Comparison of ENCODE assay signal across 1 cellular context in the genomic region with DNA sequence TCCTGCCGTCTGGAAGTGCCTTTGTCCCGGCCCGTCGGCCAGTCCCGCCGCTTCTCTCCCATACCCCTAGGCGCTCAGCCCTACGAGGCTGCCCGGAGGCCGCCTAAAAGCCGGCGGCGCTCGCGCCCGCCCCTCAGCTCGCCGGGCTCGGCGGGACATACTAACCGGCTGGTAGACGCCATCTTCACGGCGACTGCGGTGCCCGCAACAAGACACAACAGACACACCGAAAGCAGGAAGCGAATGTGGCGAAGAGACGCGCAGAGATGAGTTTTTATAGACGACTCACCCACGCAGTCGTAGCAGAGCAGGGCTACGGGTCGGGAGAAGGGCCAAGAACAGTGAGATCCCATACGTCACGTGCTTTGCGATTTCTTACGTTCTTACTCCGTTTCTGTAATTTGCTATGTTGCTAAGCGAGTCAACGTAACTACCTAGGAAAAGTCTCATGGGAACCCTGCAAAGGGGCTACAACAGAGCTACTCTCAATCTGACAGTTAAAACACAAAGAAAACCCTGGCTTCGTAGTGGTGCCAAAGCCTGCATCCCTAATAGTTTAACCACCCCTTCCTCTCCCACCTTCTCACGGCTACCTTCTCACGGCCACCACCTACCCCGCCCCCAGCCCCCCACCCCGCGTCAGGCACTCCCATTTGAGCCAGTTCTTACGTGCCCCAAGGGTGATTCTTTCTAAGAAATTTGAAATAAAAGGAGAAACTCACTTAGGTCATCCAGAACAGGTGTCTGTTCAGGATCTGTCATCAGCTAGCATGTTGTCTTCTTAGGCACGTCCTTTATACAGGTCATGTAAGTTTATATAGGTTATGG.
TF ChIP-seq lines count a peak whose summit lies in the region.

A gene with protein sequence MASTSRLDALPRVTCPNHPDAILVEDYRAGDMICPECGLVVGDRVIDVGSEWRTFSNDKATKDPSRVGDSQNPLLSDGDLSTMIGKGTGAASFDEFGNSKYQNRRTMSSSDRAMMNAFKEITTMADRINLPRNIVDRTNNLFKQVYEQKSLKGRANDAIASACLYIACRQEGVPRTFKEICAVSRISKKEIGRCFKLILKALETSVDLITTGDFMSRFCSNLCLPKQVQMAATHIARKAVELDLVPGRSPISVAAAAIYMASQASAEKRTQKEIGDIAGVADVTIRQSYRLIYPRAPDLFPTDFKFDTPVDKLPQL (minus strand): TSS at position 250 of the 828 bp plus-strand sequence. CDS start 68 bp downstream, at position 182.

TF ChIP-seq in HepG2, 621 proteins besides CTCF, POLR2A, EP300 and RAD21 (continued from another document and continues in another):
- TF ChIP-seq ZNF18 (CRISPR knock-in tag; IDR thresholded peaks at IDR 0.05; ENCODE audit: insufficient replicate concordance) (peak; percentile 61), KLF13 (CRISPR knock-in tag; IDR thresholded peaks at IDR 0.05) (no peak), YEATS2 (CRISPR knock-in tag; IDR thresholded peaks at IDR 0.05; ENCODE audit: borderline replicate concordance) (peak; percentile 82; the same call in 1 of the 2 replicates), PHF5A (CRISPR knock-in tag; IDR thresholded peaks at IDR 0.05; ENCODE audit: low read depth, unreplicated experiment) (no peak), RFX3 (CRISPR knock-in tag; IDR thresholded peaks at IDR 0.05) (no peak), SAFB2 (CRISPR knock-in tag; IDR thresholded peaks at IDR 0.05; ENCODE audit: borderline replicate concordance, low read depth) (no peak; the same call in 1 of the 2 replicates), ZNF331 (CRISPR knock-in tag; IDR thresholded peaks at IDR 0.05) (peak; percentile 93), SMARCE1 (IDR thresholded peaks at IDR 0.05; ENCODE audit: borderline replicate concordance) (no peak), ZNF446 (CRISPR knock-in tag; IDR thresholded peaks at IDR 0.05) (peak; percentile 74; the same call in 1 of the 2 replicates), SOX6 (IDR thresholded peaks at IDR 0.05) (no peak), SOX6 (CRISPR knock-in tag; IDR thresholded peaks at IDR 0.05) (no peak; the same call in none of the 2 replicates), ZNF660 (CRISPR knock-in tag; IDR thresholded peaks at IDR 0.05; ENCODE audit: borderline replicate concordance, low read depth) (no peak), MXD1 (CRISPR knock-in tag; IDR thresholded peaks at IDR 0.05) (peak; percentile 68; the same call in 1 of the 2 replicates), ZNF460 (CRISPR knock-in tag; IDR thresholded peaks at IDR 0.05; ENCODE audit: borderline replicate concordance) (no peak), FOXA1 (IDR thresholded peaks at IDR 0.05) (no peak), FOXA1 (CRISPR knock-in tag; IDR thresholded peaks at IDR 0.05) (peak; percentile 31; the same call in 1 of the 2 replicates), SMAD9 (CRISPR knock-in tag; IDR thresholded peaks at IDR 0.05) (no peak), ZSCAN29 (CRISPR knock-in tag; conservative IDR thresholded peaks at IDR 0.05) (peak; percentile 86), GTF2F1 (IDR thresholded peaks at IDR 0.05; ENCODE audit: low read length) (peak; percentile 73; the same call in 1 of the 2 replicates), ZBTB8A (CRISPR knock-in tag; IDR thresholded peaks at IDR 0.05; ENCODE audit: borderline replicate concordance, low read depth) (no peak), ZNF367 (CRISPR knock-in tag; IDR thresholded peaks at IDR 0.05; ENCODE audit: borderline replicate concordance) (no peak), NAIF1 (CRISPR knock-in tag; IDR thresholded peaks at IDR 0.05; ENCODE audit: borderline replicate concordance) (peak; percentile 98), ZNF234 (CRISPR knock-in tag; conservative IDR thresholded peaks at IDR 0.05) (no peak), ZNF235 (CRISPR knock-in tag; IDR thresholded peaks at IDR 0.05; ENCODE audit: borderline replicate concordance) (peak; percentile 83; the same call in 1 of the 2 replicates), MEF2D (CRISPR knock-in tag; IDR thresholded peaks at IDR 0.05) (peak; percentile 68), ZBTB10 (CRISPR knock-in tag; IDR thresholded peaks at IDR 0.05; ENCODE audit: borderline replicate concordance) (no peak; the same call in 1 of the 2 replicates), ZNF780A (CRISPR knock-in tag; IDR thresholded peaks at IDR 0.05) (no peak), AGO2 (optimal IDR thresholded peaks at IDR 0.05; ENCODE audit: low read depth, low read length) (peak; percentile 69), BCL3 (CRISPR knock-in tag; IDR thresholded peaks at IDR 0.05) (no peak), MXD4 (CRISPR knock-in tag; IDR thresholded peaks at IDR 0.05) (peak; percentile 77), ARID2 (CRISPR knock-in tag; IDR thresholded peaks at IDR 0.05; ENCODE audit: borderline replicate concordance) (no peak), ZNF292 (CRISPR knock-in tag; IDR thresholded peaks at IDR 0.05; ENCODE audit: borderline replicate concordance, low read depth) (peak; percentile 30; the same call in 1 of the 2 replicates), FOSL2 (CRISPR knock-in tag; IDR thresholded peaks at IDR 0.05) (peak; percentile 75), SRSF4 (IDR thresholded peaks at IDR 0.05; ENCODE audit: low read depth, low read length, poor library complexity, severe bottlenecking) (no peak), HNRNPUL1 (IDR thresholded peaks at IDR 0.05; ENCODE audit: low read depth, low read length) (no peak), ZBTB20 (CRISPR knock-in tag; IDR thresholded peaks at IDR 0.05; ENCODE audit: borderline replicate concordance, low read depth) (peak; percentile 84; the same call in 1 of the 2 replicates), ZNF670 (CRISPR knock-in tag; IDR thresholded peaks at IDR 0.05; ENCODE audit: borderline replicate concordance) (no peak; the same call in 1 of the 2 replicates), THAP11 (CRISPR knock-in tag; IDR thresholded peaks at IDR 0.05) (peak; percentile 95), CREM (IDR thresholded peaks at IDR 0.05) (peak; percentile 96), CREM (CRISPR knock-in tag; IDR thresholded peaks at IDR 0.05) (peak; percentile 50; the same call in 1 of the 2 replicates), XRCC5 (optimal IDR thresholded peaks at IDR 0.05; ENCODE audit: low read length) (no peak), BRD4 (CRISPR knock-in tag; IDR thresholded peaks at IDR 0.05) (0 out of 2 replicates have a peak, but pooled peaks have one; percentile 34)
- TF ChIP-seq, protein P1, sequence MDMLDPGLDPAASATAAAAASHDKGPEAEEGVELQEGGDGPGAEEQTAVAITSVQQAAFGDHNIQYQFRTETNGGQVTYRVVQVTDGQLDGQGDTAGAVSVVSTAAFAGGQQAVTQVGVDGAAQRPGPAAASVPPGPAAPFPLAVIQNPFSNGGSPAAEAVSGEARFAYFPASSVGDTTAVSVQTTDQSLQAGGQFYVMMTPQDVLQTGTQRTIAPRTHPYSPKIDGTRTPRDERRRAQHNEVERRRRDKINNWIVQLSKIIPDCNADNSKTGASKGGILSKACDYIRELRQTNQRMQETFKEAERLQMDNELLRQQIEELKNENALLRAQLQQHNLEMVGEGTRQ (IDR thresholded peaks at IDR 0.05; ENCODE audit: low read depth, low read length), result peak; percentile 73
- TF ChIP-seq, protein P1 (CRISPR knock-in tag; IDR thresholded peaks at IDR 0.05; ENCODE audit: borderline replicate concordance), result peak; percentile 73
- TF ChIP-seq, protein P2, sequence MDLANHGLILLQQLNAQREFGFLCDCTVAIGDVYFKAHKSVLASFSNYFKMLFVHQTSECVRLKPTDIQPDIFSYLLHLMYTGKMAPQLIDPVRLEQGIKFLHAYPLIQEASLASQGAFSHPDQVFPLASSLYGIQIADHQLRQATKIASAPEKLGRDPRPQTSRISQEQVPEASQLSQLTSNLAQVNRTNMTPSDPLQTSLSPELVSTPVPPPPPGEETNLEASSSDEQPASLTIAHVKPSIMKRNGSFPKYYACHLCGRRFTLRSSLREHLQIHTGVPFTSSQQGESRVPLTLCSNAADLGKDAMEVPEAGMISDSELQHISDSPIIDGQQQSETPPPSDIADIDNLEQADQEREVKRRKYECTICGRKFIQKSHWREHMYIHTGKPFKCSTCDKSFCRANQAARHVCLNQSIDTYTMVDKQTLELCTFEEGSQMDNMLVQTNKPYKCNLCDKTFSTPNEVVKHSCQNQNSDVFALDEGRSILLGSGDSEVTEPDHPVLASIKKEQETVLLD (CRISPR knock-in tag; IDR thresholded peaks at IDR 0.05; ENCODE audit: low read depth), result no peak
- TF ChIP-seq, protein P3, sequence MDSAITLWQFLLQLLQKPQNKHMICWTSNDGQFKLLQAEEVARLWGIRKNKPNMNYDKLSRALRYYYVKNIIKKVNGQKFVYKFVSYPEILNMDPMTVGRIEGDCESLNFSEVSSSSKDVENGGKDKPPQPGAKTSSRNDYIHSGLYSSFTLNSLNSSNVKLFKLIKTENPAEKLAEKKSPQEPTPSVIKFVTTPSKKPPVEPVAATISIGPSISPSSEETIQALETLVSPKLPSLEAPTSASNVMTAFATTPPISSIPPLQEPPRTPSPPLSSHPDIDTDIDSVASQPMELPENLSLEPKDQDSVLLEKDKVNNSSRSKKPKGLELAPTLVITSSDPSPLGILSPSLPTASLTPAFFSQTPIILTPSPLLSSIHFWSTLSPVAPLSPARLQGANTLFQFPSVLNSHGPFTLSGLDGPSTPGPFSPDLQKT (CRISPR knock-in tag; IDR thresholded peaks at IDR 0.05; ENCODE audit: borderline replicate concordance), result no peak
- TF ChIP-seq, protein P4, sequence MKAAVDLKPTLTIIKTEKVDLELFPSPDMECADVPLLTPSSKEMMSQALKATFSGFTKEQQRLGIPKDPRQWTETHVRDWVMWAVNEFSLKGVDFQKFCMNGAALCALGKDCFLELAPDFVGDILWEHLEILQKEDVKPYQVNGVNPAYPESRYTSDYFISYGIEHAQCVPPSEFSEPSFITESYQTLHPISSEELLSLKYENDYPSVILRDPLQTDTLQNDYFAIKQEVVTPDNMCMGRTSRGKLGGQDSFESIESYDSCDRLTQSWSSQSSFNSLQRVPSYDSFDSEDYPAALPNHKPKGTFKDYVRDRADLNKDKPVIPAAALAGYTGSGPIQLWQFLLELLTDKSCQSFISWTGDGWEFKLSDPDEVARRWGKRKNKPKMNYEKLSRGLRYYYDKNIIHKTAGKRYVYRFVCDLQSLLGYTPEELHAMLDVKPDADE (CRISPR knock-in tag; IDR thresholded peaks at IDR 0.05), result no peak
- TF ChIP-seq, protein P5, sequence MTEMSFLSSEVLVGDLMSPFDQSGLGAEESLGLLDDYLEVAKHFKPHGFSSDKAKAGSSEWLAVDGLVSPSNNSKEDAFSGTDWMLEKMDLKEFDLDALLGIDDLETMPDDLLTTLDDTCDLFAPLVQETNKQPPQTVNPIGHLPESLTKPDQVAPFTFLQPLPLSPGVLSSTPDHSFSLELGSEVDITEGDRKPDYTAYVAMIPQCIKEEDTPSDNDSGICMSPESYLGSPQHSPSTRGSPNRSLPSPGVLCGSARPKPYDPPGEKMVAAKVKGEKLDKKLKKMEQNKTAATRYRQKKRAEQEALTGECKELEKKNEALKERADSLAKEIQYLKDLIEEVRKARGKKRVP (CRISPR knock-in tag; IDR thresholded peaks at IDR 0.05), result peak in 1 of 2 experiments; percentile 60; a peak in 2 of 4 replicates
- TF ChIP-seq, protein P6, sequence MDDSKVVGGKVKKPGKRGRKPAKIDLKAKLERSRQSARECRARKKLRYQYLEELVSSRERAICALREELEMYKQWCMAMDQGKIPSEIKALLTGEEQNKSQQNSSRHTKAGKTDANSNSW (CRISPR knock-in tag; IDR thresholded peaks at IDR 0.05; ENCODE audit: borderline replicate concordance), result no peak
